Comparison of ENCODE assay signal across 1 cellular context in genomic region chr13:20566917-20567755, GRCh38.
TF ChIP-seq lines count a peak whose summit lies in the region.

A gene with protein sequence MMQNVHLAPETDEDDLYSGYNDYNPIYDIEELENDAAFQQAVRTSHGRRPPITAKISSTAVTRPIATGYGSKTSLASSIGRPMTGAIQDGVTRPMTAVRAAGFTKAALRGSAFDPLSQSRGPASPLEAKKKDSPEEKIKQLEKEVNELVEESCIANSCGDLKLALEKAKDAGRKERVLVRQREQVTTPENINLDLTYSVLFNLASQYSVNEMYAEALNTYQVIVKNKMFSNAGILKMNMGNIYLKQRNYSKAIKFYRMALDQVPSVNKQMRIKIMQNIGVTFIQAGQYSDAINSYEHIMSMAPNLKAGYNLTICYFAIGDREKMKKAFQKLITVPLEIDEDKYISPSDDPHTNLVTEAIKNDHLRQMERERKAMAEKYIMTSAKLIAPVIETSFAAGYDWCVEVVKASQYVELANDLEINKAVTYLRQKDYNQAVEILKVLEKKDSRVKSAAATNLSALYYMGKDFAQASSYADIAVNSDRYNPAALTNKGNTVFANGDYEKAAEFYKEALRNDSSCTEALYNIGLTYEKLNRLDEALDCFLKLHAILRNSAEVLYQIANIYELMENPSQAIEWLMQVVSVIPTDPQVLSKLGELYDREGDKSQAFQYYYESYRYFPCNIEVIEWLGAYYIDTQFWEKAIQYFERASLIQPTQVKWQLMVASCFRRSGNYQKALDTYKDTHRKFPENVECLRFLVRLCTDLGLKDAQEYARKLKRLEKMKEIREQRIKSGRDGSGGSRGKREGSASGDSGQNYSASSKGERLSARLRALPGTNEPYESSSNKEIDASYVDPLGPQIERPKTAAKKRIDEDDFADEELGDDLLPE (plus strand): TSS chr13:20567157. CDS start chr13:20574386, 7,229 bp downstream.

TF ChIP-seq in HepG2, 621 proteins besides CTCF, POLR2A, EP300 and RAD21 (continued from another document and continues in another):
- TF ChIP-seq, protein P1, sequence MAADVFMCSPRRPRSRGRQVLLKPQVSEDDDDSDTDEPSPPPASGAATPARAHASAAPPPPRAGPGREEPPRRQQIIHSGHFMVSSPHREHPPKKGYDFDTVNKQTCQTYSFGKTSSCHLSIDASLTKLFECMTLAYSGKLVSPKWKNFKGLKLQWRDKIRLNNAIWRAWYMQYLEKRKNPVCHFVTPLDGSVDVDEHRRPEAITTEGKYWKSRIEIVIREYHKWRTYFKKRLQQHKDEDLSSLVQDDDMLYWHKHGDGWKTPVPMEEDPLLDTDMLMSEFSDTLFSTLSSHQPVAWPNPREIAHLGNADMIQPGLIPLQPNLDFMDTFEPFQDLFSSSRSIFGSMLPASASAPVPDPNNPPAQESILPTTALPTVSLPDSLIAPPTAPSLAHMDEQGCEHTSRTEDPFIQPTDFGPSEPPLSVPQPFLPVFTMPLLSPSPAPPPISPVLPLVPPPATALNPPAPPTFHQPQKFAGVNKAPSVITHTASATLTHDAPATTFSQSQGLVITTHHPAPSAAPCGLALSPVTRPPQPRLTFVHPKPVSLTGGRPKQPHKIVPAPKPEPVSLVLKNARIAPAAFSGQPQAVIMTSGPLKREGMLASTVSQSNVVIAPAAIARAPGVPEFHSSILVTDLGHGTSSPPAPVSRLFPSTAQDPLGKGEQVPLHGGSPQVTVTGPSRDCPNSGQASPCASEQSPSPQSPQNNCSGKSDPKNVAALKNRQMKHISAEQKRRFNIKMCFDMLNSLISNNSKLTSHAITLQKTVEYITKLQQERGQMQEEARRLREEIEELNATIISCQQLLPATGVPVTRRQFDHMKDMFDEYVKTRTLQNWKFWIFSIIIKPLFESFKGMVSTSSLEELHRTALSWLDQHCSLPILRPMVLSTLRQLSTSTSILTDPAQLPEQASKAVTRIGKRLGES (CRISPR knock-in tag; IDR thresholded peaks at IDR 0.05; ENCODE audit: borderline replicate concordance): no peak
- TF ChIP-seq, protein P2, sequence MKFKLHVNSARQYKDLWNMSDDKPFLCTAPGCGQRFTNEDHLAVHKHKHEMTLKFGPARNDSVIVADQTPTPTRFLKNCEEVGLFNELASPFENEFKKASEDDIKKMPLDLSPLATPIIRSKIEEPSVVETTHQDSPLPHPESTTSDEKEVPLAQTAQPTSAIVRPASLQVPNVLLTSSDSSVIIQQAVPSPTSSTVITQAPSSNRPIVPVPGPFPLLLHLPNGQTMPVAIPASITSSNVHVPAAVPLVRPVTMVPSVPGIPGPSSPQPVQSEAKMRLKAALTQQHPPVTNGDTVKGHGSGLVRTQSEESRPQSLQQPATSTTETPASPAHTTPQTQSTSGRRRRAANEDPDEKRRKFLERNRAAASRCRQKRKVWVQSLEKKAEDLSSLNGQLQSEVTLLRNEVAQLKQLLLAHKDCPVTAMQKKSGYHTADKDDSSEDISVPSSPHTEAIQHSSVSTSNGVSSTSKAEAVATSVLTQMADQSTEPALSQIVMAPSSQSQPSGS (CRISPR knock-in tag; IDR thresholded peaks at IDR 0.05): peak; percentile 56; the same call in 1 of the 2 replicates
- TF ChIP-seq ZFP62 (CRISPR knock-in tag; IDR thresholded peaks at IDR 0.05): no peak
- no peak for TF ChIP-seq EHMT2 (IDR thresholded peaks at IDR 0.05; ENCODE audit: borderline replicate concordance, low read depth, low read length)
- TF ChIP-seq EED (CRISPR knock-in tag; IDR thresholded peaks at IDR 0.05): no peak
- no peak for TF ChIP-seq ADNP (CRISPR knock-in tag; IDR thresholded peaks at IDR 0.05)
- TF ChIP-seq REPIN1 (CRISPR knock-in tag; IDR thresholded peaks at IDR 0.05; ENCODE audit: borderline replicate concordance, low read depth): peak; percentile 34; the same call in 1 of the 2 replicates
- TF ChIP-seq ZNF12 (CRISPR knock-in tag; IDR thresholded peaks at IDR 0.05): no peak
- TF ChIP-seq ZEB1 (IDR thresholded peaks at IDR 0.05; ENCODE audit: insufficient replicate concordance, low read depth): no peak
- TF ChIP-seq, protein P3, sequence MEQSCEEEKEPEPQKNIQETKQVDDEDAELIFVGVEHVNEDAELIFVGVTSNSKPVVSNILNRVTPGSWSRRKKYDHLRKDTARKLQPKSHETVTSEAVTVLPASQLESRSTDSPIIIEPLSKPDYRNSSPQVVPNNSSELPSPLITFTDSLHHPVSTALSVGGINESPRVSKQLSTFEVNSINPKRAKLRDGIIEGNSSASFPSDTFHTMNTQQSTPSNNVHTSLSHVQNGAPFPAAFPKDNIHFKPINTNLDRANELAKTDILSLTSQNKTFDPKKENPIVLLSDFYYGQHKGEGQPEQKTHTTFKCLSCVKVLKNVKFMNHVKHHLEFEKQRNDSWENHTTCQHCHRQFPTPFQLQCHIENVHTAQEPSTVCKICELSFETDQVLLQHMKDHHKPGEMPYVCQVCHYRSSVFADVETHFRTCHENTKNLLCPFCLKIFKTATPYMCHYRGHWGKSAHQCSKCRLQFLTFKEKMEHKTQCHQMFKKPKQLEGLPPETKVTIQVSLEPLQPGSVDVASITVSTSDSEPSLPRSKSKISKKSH (CRISPR knock-in tag; IDR thresholded peaks at IDR 0.05; ENCODE audit: borderline replicate concordance): peak; percentile 66; the same call in 1 of the 2 replicates
- TF ChIP-seq, protein P4, sequence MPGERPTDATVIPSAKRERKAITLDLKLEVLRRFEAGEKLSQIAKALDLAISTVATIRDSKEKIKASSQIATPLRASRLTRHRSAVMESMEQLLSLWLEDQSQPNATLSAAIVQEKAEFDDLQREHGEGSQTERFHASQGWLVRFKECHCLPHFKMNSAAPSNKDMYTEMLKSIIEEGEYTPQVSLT (CRISPR knock-in tag; IDR thresholded peaks at IDR 0.05; ENCODE audit: borderline replicate concordance, low read depth): no peak
- TF ChIP-seq KMT2A (CRISPR knock-in tag; IDR thresholded peaks at IDR 0.05): peak; percentile 75
- TF ChIP-seq ZNF598 (CRISPR knock-in tag; IDR thresholded peaks at IDR 0.05; ENCODE audit: borderline replicate concordance): no peak
- TF ChIP-seq CEBPB (IDR thresholded peaks at IDR 0.05; ENCODE audit: borderline replicate concordance, low read depth, low read length): no peak
- 0 out of 2 replicates have a peak, but pooled peaks have one; percentile 23 for TF ChIP-seq HMG20B (CRISPR knock-in tag; conservative IDR thresholded peaks at IDR 0.05)
- TF ChIP-seq IRF9 (CRISPR knock-in tag; IDR thresholded peaks at IDR 0.05; ENCODE audit: borderline replicate concordance): peak; percentile 77; the same call in 1 of the 2 replicates
- TF ChIP-seq ZNF558 (CRISPR knock-in tag; IDR thresholded peaks at IDR 0.05; ENCODE audit: borderline replicate concordance): 0 out of 2 replicates have a peak, but pooled peaks have one; percentile 49
- TF ChIP-seq KLF9 (CRISPR knock-in tag; IDR thresholded peaks at IDR 0.05; ENCODE audit: low read depth): no peak
- peak; percentile 66 for TF ChIP-seq SRY (CRISPR knock-in tag; IDR thresholded peaks at IDR 0.05)
- TF ChIP-seq MBD4 (IDR thresholded peaks at IDR 0.05; ENCODE audit: borderline replicate concordance, low read length): no peak
- TF ChIP-seq ZMYM3 (CRISPR knock-in tag; IDR thresholded peaks at IDR 0.05): peak; percentile 48; the same call in 1 of the 2 replicates
- peak; percentile 90 for TF ChIP-seq BCL3 (CRISPR knock-in tag; IDR thresholded peaks at IDR 0.05)
- no peak; the same call in 1 of the 2 replicates for TF ChIP-seq STAT5B (CRISPR knock-in tag; IDR thresholded peaks at IDR 0.05)
- TF ChIP-seq, protein P5, sequence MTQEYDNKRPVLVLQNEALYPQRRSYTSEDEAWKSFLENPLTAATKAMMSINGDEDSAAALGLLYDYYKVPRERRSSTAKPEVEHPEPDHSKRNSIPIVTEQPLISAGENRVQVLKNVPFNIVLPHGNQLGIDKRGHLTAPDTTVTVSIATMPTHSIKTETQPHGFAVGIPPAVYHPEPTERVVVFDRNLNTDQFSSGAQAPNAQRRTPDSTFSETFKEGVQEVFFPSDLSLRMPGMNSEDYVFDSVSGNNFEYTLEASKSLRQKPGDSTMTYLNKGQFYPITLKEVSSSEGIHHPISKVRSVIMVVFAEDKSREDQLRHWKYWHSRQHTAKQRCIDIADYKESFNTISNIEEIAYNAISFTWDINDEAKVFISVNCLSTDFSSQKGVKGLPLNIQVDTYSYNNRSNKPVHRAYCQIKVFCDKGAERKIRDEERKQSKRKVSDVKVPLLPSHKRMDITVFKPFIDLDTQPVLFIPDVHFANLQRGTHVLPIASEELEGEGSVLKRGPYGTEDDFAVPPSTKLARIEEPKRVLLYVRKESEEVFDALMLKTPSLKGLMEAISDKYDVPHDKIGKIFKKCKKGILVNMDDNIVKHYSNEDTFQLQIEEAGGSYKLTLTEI (CRISPR knock-in tag; conservative IDR thresholded peaks at IDR 0.05): no peak
- peak; percentile 35; the same call in 1 of the 2 replicates for TF ChIP-seq SIX4 (CRISPR knock-in tag; IDR thresholded peaks at IDR 0.05)
- peak; percentile 87 for TF ChIP-seq HNRNPLL (IDR thresholded peaks at IDR 0.05; ENCODE audit: low read depth, low read length, poor library complexity, severe bottlenecking)
- TF ChIP-seq, protein P6, sequence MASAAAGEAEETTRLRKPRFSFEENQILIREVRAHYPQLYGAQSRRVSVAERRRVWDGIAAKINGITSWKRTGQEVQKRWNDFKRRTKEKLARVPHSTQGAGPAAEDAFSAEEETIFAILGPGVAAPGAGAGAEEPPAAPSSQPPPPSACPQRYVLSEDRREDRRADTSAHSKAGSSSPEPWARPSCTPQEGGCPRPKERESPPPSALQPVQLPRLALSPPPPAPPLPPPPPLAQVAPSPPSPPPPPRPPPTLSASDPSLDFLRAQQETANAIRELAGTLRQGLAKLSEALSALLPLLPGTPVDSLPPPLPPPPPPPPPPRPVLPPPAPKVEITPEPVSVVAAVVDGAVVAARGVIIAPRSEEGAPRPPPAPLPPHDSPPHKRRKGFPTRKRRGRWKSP (CRISPR knock-in tag; IDR thresholded peaks at IDR 0.05): 0 out of 2 replicates have a peak, but pooled peaks have one; percentile 24
- TF ChIP-seq ZNF709 (CRISPR knock-in tag; IDR thresholded peaks at IDR 0.05): no peak
- TF ChIP-seq ZBTB40 (IDR thresholded peaks at IDR 0.05): no peak
- TF ChIP-seq ZBTB40 (CRISPR knock-in tag; IDR thresholded peaks at IDR 0.05): peak; percentile 68
- no peak; the same call in 1 of the 2 replicates for TF ChIP-seq ZNF746 (CRISPR knock-in tag; IDR thresholded peaks at IDR 0.05)
